Comparison of ENCODE assay signal across 8 cellular contexts in genomic region chr6:26252097-26252496, GRCh38.
A peak's percentile ranks its signal among the peaks of the same experiment; 100 is the strongest.
DNase-seq lines count a peak whose midpoint lies in the region; ATAC-seq and TF ChIP-seq lines count a peak whose summit lies in the region.
"Not testable (repeated sequence)": the region's sequence is repeated elsewhere in the genome, so short reads cannot be mapped to it uniquely, and the experiment has no call there.

No MANE protein-coding gene starts in this region.

- H2AFZ ChIP-seq in hepatocyte = not testable (repeated sequence)

- H3K4me2 ChIP-seq in hepatocyte = peak overlapping the region; percentile 81

- not testable (repeated sequence) for H3K27me3 Mint-ChIP-seq in HFFc6 (ENCODE audit: insufficient read depth); activated naive CD4-positive, alpha-beta T cell treated with anti-CD3 and anti-CD28 coated beads, Interleukin-2, amount 50 U/mL, for 24 hours; naive B cell

- not testable (repeated sequence) for H3K9me3 ChIP-seq in BE2C; duodenal mucosa (ENCODE audit: control insufficient read depth in 1 of 2, low read length in 2 of 2); hepatocyte (ENCODE audit: low read depth); spleen

- H3K4me1 Mint-ChIP-seq in HFFc6 (ENCODE audit: low read depth) (peaks cover 42% of the 10 kb centered on the region), naive B cell (peaks cover 36 to 50% (median 47%) of the 10 kb centered on the region in 3 donors)
- peaks cover 37% of the 10 kb centered on the region for H3K4me1 Mint-ChIP-seq in activated naive CD4-positive, alpha-beta T cell treated with anti-CD3 and anti-CD28 coated beads, Interleukin-2, amount 50 U/mL, for 24 hours

- H3K79me2 ChIP-seq in hepatocyte = peaks cover 45% of the 10 kb centered on the region

- H4K20me1 ChIP-seq in hepatocyte (ENCODE audit: insufficient read depth, poor library complexity, severe bottlenecking) = not testable (repeated sequence)

- H3K27ac Mint-ChIP-seq in HFFc6 = peak overlapping the region; percentile 94
- H3K27ac Mint-ChIP-seq in activated naive CD4-positive, alpha-beta T cell treated with anti-CD3 and anti-CD28 coated beads, Interleukin-2, amount 50 U/mL, for 24 hours = peak overlapping the region; percentile 59
- H3K27ac Mint-ChIP-seq in naive B cell = peak overlapping the region; percentile 25 to 89 (median 72)

- CTCF ChIA-PET in RWPE1 (lab: Yijun Ruan, JAX) = not testable (repeated sequence)

- H3K4me1 ChIP-seq in BE2C; duodenal mucosa (ENCODE audit: control insufficient read depth in 1 of 2, insufficient read depth in 2 of 2, low read length in 2 of 2): not testable (repeated sequence)
- H3K4me1 ChIP-seq in hepatocyte (ENCODE audit: insufficient read depth) = peaks cover 13% of the 10 kb centered on the region
- peaks cover 0 to 57% (median 32%) of the 10 kb centered on the region in 6 donors for H3K4me1 ChIP-seq in spleen

- not testable (repeated sequence) for DNase-seq in BE2C; HFFc6; RWPE1 (ENCODE audit: low spot score); hepatocyte (ENCODE audit: low spot score); naive B cell; spleen

- not testable (repeated sequence) for H3K9me3 Mint-ChIP-seq in HFFc6; activated naive CD4-positive, alpha-beta T cell treated with anti-CD3 and anti-CD28 coated beads, Interleukin-2, amount 50 U/mL, for 24 hours; naive B cell

- H3K9me2 ChIP-seq in hepatocyte (replicated peaks; ENCODE audit: insufficient read depth) = not testable (repeated sequence)

- peak overlapping the region; percentile 83 to 88 for H3K9ac ChIP-seq in duodenal mucosa (ENCODE audit: low read depth in 1 of 2, low read length in 2 of 2)

- WGBS in hepatocyte (ENCODE audit: low lambda C conversion rate, missing lambda C conversion rate) = 3% methylated on average over 5 of the region's 5 CpGs
- WGBS in spleen, 5 donors = 4 to 10% (median 7%) methylated on average over 5 of the region's 5 CpGs

- H3K27ac ChIP-seq in RWPE1 (peak overlapping the region; percentile 88), duodenal mucosa (ENCODE audit: low read depth, low read length) (peak overlapping the region; percentile 82), hepatocyte (peak overlapping the region; percentile 98), spleen (peak overlapping the region; percentile 61 to 96 (median 92))

- H3K4me3 ChIP-seq in BE2C (ENCODE audit: low read depth, low read length) = peak overlapping the region; percentile 85
- H3K4me3 ChIP-seq in duodenal mucosa (ENCODE audit: low read depth in 1 of 2, low read length in 2 of 2) = peak overlapping the region; percentile 67 to 85
- H3K4me3 ChIP-seq in hepatocyte = peak overlapping the region; percentile 82
- H3K4me3 ChIP-seq in spleen = peak overlapping the region; percentile 47 to 86 (median 53)

- TF ChIP-seq POLR2A in spleen (IDR thresholded peaks at IDR 0.05) = not testable (repeated sequence)

- ATAC-seq in naive B cell (ENCODE audit: low read depth in 2 of 2) = not testable (repeated sequence)

- H3K36me3 Mint-ChIP-seq in HFFc6 (ENCODE audit: low read depth); activated naive CD4-positive, alpha-beta T cell treated with anti-CD3 and anti-CD28 coated beads, Interleukin-2, amount 50 U/mL, for 24 hours; naive B cell: not testable (repeated sequence)

- TF ChIP-seq CTCF in BE2C (IDR thresholded peaks at IDR 0.05; ENCODE audit: low read depth, low read length); HFFc6 (IDR thresholded peaks at IDR 0.05); RWPE1 (conservative IDR thresholded peaks at IDR 0.05; ENCODE audit: low read depth); hepatocyte (IDR thresholded peaks at IDR 0.05; ENCODE audit: poor library complexity); spleen (IDR thresholded peaks at IDR 0.05 in 8 of 11, conservative IDR thresholded peaks at IDR 0.05 in 3 of 11): not testable (repeated sequence)

- POLR2A ChIA-PET in RWPE1 (lab: Yijun Ruan, JAX; ENCODE audit: low non-redundant PET) = interaction anchor here (1.0 to 2.6 kb wide), 2 partner anchors 29 to 36 kb away, joined by 3 to 22 read pairs; a partner anchor contains a TSS

- not testable (repeated sequence) for H3K27me3 ChIP-seq in BE2C; duodenal mucosa (ENCODE audit: control insufficient read depth in 1 of 2, insufficient read depth in 2 of 2, low read length in 2 of 2); hepatocyte; spleen (replicated peaks in 1 of 7)

- H3K4me3 Mint-ChIP-seq in HFFc6 = peak overlapping the region; percentile 89
- peak overlapping the region; percentile 95 for H3K4me3 Mint-ChIP-seq in activated naive CD4-positive, alpha-beta T cell treated with anti-CD3 and anti-CD28 coated beads, Interleukin-2, amount 50 U/mL, for 24 hours
- H3K4me3 Mint-ChIP-seq in naive B cell = peak overlapping the region; percentile 93 to 100 (median 96)

- intact Hi-C loops in spleen (cut with DNase I; ENCODE audit: low total_unique reads) = not testable (repeated sequence)

- not testable (repeated sequence) for H3K36me3 ChIP-seq in BE2C; duodenal mucosa (ENCODE audit: control insufficient read depth in 1 of 2, insufficient read depth in 2 of 2, low read length in 2 of 2); hepatocyte (replicated peaks; ENCODE audit: insufficient read depth, low read depth); spleen
